ENCODE assay signal across 17 cellular contexts in the genomic region with DNA sequence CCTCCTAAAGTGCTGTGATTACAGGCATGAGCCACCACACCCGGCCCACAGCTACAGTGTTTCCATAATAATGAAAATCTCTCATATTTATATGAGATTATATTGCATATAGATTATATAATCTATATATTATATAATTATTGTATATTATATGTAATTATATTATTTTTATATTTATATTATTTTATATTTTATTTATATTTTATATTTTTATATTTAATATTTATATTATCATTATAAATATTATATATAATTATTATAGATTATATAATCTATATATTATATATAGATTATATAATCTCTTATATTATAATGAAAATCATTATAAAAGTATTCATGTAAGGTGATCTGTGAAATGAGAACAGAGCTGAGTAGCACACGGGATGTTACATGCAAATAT. TPM values are rescaled to one million over a fixed set of nuclear protein-coding genes. Genes with fewer than 3 reads are reported as not detected.
DNase-seq lines count a peak whose midpoint lies in the region; ATAC-seq, FAIRE-seq and TF ChIP-seq lines count a peak whose summit lies in the region.
"Had no signal": no experiment of that assay in that cellular context is flagged by ENCODE, and none has a peak within 500 bp of the region (broad histone marks: within the 10 kb centered on the region; RNA-seq: fewer than 3 reads in every experiment).

No MANE protein-coding gene starts in this region.

- H3K79me2 ChIP-seq in ACC112 (ENCODE audit: control insufficient read depth, insufficient read depth, low read length, unreplicated experiment) (no peaks in the 10 kb centered on the region), MM.1S (ENCODE audit: low read length) (no peaks in the 10 kb centered on the region)

- intact Hi-C loops in pancreas (cut with DNase I): no loop called here

- TF ChIP-seq POLR2A in GM12892 (IDR thresholded peaks at IDR 0.05; ENCODE audit: low read depth, low read length): no peak

- no peaks in the 10 kb centered on the region for H3K27me3 Mint-ChIP-seq in HFFc6 (ENCODE audit: insufficient read depth)

- H3K27me3 ChIP-seq in ACC112 (ENCODE audit: insufficient read depth, low read length): no peaks in the 10 kb centered on the region
- H3K27me3 ChIP-seq in pancreas: no peaks in the 10 kb centered on the region
- no peaks in the 10 kb centered on the region for H3K27me3 ChIP-seq in MM.1S (replicated peaks; ENCODE audit: insufficient read depth, low read length)
- H3K27me3 ChIP-seq: BLaER1 had no signal

- H4K20me1 ChIP-seq in MM.1S (ENCODE audit: insufficient read depth, low read length): no peaks in the 10 kb centered on the region
- H4K20me1 ChIP-seq: BLaER1 had no signal

- 0 out of 2 replicates have a peak, but pooled peaks cover 6% of the 10 kb centered on the region for H3K36me3 Mint-ChIP-seq in HFFc6 (ENCODE audit: low read depth)
- H3K36me3 Mint-ChIP-seq: CD8-positive, alpha-beta memory T cell had no signal

- DNase-seq in HFFc6: no peak
- no peak for DNase-seq in pancreas
- no peak for DNase-seq in SK-N-DZ (ENCODE audit: low spot score)
- DNase-seq in GM12892 (ENCODE audit: insufficient read length): no peak
- no peak for DNase-seq in MM.1S
- DNase-seq: AML-193; CD8-positive, alpha-beta memory T cell; DMS 273 treated with DMSO at 0.1 percent for 48 hours; HCEC 1CT had no signal

- H3K4me1 Mint-ChIP-seq in HFFc6 (ENCODE audit: low read depth): peaks cover 6% of the 10 kb centered on the region
- H3K4me1 Mint-ChIP-seq: CD8-positive, alpha-beta memory T cell had no signal

- TF ChIP-seq CTCF in HFFc6 (IDR thresholded peaks at IDR 0.05): no peak
- TF ChIP-seq CTCF in pancreas (IDR thresholded peaks at IDR 0.05): no peak
- TF ChIP-seq CTCF in MM.1S (IDR thresholded peaks at IDR 0.05; ENCODE audit: low read length): no peak

- FAIRE-seq in endometrium (lab: Jason Lieb, UNC): peak; percentile 92
- FAIRE-seq in pancreas (lab: Jason Lieb, UNC): peak; percentile 97
- no peak for FAIRE-seq in GM12892 (lab: Jason Lieb, UNC)
- FAIRE-seq: GM12891, GM19239, K562 had no signal

- H3K9me2 ChIP-seq in MM.1S (replicated peaks; ENCODE audit: insufficient read depth, low read length): no peaks in the 10 kb centered on the region

- H3K27ac ChIP-seq in ACC112 (ENCODE audit: low read depth, low read length) (peak overlapping the region; percentile 52; the same call in 1 of the 2 replicates), pancreas (no peak overlapping the region), MM.1S (ENCODE audit: low read length) (no peak overlapping the region)
- H3K27ac ChIP-seq: BLaER1 had no signal

- H3K4me3 Mint-ChIP-seq in HFFc6: no peak overlapping the region
- H3K4me3 Mint-ChIP-seq: CD8-positive, alpha-beta memory T cell had no signal

- H3K4me1 ChIP-seq in ACC112 (ENCODE audit: control insufficient read depth, insufficient read depth, low read length, unreplicated experiment) (no peaks in the 10 kb centered on the region), pancreas (no peaks in the 10 kb centered on the region), MM.1S (ENCODE audit: low read length) (no peaks in the 10 kb centered on the region)
- H3K4me1 ChIP-seq: BLaER1 had no signal

- H3K4me3 ChIP-seq in ACC112 (ENCODE audit: low read depth, low read length) (no peak overlapping the region), pancreas (no peak overlapping the region), MM.1S (ENCODE audit: low read length) (no peak overlapping the region)
- H3K4me3 ChIP-seq: BLaER1, K562 had no signal

- ATAC-seq in pancreas (no peak), GM18873 (IDR thresholded peaks at IDR 0.05; ENCODE audit: low FRiP score, unreplicated experiment) (no peak)
- ATAC-seq: K562 had no signal

- H3K9me3 Mint-ChIP-seq in HFFc6: no peaks in the 10 kb centered on the region
- H3K9me3 Mint-ChIP-seq: CD8-positive, alpha-beta memory T cell had no signal

- no peak overlapping the region for H3K4me2 ChIP-seq in MM.1S (ENCODE audit: low read depth, low read length)
- H3K4me2 ChIP-seq: BLaER1 had no signal

- H3K9me3 ChIP-seq in pancreas (no peaks in the 10 kb centered on the region), MM.1S (replicated peaks; ENCODE audit: insufficient read depth, low read length) (no peaks in the 10 kb centered on the region)
- H3K9me3 ChIP-seq: BLaER1 had no signal

- 70 to 84% methylated on average over 2 of the region's 2 CpGs for WGBS in pancreas, 2 donors

- no peak overlapping the region for H3K9ac ChIP-seq in MM.1S (ENCODE audit: low read length)
- H3K9ac ChIP-seq: BLaER1 had no signal

- H3K27ac Mint-ChIP-seq in HFFc6: peak overlapping the region; percentile 74

- H3K36me3 ChIP-seq in ACC112 (ENCODE audit: insufficient read depth, low read length): no peaks in the 10 kb centered on the region
- no peaks in the 10 kb centered on the region for H3K36me3 ChIP-seq in pancreas
- no peaks in the 10 kb centered on the region for H3K36me3 ChIP-seq in MM.1S (replicated peaks; ENCODE audit: insufficient read depth, low read length)
- H3K36me3 ChIP-seq: BLaER1 had no signal

- no peak overlapping the region for H2AFZ ChIP-seq in ACC112 (ENCODE audit: low read length, unreplicated experiment)
- H2AFZ ChIP-seq in MM.1S (ENCODE audit: low read length): no peak overlapping the region

- H3F3A ChIP-seq in MM.1S (ENCODE audit: insufficient read depth, low read length): no peaks in the 10 kb centered on the region

RNA-seq across cellular contexts. Expression of a gene that starts 11.5 kb away (rescaled TPM):
- 1 to 10 TPM; 5.1 to 9.9 (median 8.0) TPM for total RNA-seq in HFFc6 (2021; fragmentation: NEBNext Ultra II Directional; extraction: Animal tissue kit (Norgen Biotek cat#: 25700))
- total RNA-seq in pancreas: 1 to 10 TPM in 1 of 6 donors, under 1 TPM in 4, not detected in 1; 0.51 to 1.7 (median 0.73) TPM
- under 1 TPM in 1 of 2 donors, not detected in 1; 0.66 TPM for polyA plus RNA-seq in pancreas
- 5.9 and 8.1 TPM in 2 replicates for polyA plus RNA-seq in SK-N-DZ (2014; cell fraction: cytosol; rRNA removed)
- 3.0 and 8.7 TPM in 2 replicates for polyA plus RNA-seq in SK-N-DZ (2014; cell fraction: nucleus; rRNA removed)
- not detected for polyA plus RNA-seq in GM12892 (2012; ENCODE audit: missing spikeins)
- total RNA-seq: A673 had no signal
- polyA plus RNA-seq: CD8-positive, alpha-beta memory T cell had no signal
